ENCODE assay signal across 12 cellular contexts in genomic region chr1:93804412-93804811, GRCh38.
A peak's percentile ranks its signal among the peaks of the same experiment; 100 is the strongest.
DNase-seq lines count a peak whose midpoint lies in the region; ATAC-seq, FAIRE-seq and TF ChIP-seq lines count a peak whose summit lies in the region.
"Had no signal": no experiment of that assay in that cellular context is flagged by ENCODE, and none has a peak within 500 bp of the region (broad histone marks: within the 10 kb centered on the region; RNA-seq: fewer than 3 reads in every experiment).

No MANE protein-coding gene starts in this region.

- H3K27ac ChIP-seq in mammary epithelial cell (ENCODE audit: insufficient read depth, low read depth, low read length), result peak overlapping the region; percentile 47
- H3K27ac ChIP-seq in kidney (ENCODE audit: low read depth in 2 of 2, low read length in 2 of 2), result peak overlapping the region; percentile 27 to 54
- H3K27ac ChIP-seq: 22Rv1 had no signal

- H3K27me3 ChIP-seq in mammary epithelial cell (ENCODE audit: insufficient read depth, low read length), result no peaks in the 10 kb centered on the region

- peak; percentile 93 for ATAC-seq in Right ventricle myocardium inferior
- ATAC-seq in HG02870 (IDR thresholded peaks at IDR 0.05; ENCODE audit: unreplicated experiment), result no peak
- no peak for ATAC-seq in stimulated activated memory B cell treated with anti-CD40 and anti-IgM and Interleukin-4, amounts not matched to agents 10 μg/mL and 1 μg/mL and 100 μg/mL, for 72 hours

- H3K4me3 Mint-ChIP-seq in stimulated activated memory B cell treated with anti-CD40 and anti-IgM and Interleukin-4, amounts not matched to agents 10 μg/mL and 1 μg/mL and 100 μg/mL, for 72 hours, result no peak overlapping the region
- H3K4me3 Mint-ChIP-seq: activated B cell treated with CpG ODN at 0.5 μM for 24 hours, brain had no signal

- no peaks in the 10 kb centered on the region for H3K27me3 Mint-ChIP-seq in stimulated activated memory B cell treated with anti-CD40 and anti-IgM and Interleukin-4, amounts not matched to agents 10 μg/mL and 1 μg/mL and 100 μg/mL, for 72 hours
- H3K27me3 Mint-ChIP-seq: activated B cell treated with CpG ODN at 0.5 μM for 24 hours, brain had no signal

- in situ Hi-C loops in mammary epithelial cell (cut with MboI; ENCODE audit: low sequenced_read_pairs in 2 of 2), result no loop called here

- H3K9me3 Mint-ChIP-seq in stimulated activated memory B cell treated with anti-CD40 and anti-IgM and Interleukin-4, amounts not matched to agents 10 μg/mL and 1 μg/mL and 100 μg/mL, for 72 hours, result peaks cover 4% of the 10 kb centered on the region

- H3K4me3 ChIP-seq in mammary epithelial cell (replicated peaks in 1 of 3; ENCODE audit: insufficient read depth in 1 of 3, low read depth in 2 of 3, low read length in 3 of 3) (no peak overlapping the region), kidney (ENCODE audit: low read length in 2 of 2) (no peak overlapping the region)

- H3K36me3 Mint-ChIP-seq in stimulated activated memory B cell treated with anti-CD40 and anti-IgM and Interleukin-4, amounts not matched to agents 10 μg/mL and 1 μg/mL and 100 μg/mL, for 72 hours, result peaks cover 12% of the 10 kb centered on the region

- FAIRE-seq in kidney (lab: Jason Lieb, UNC), result no peak
- FAIRE-seq: GM12892 had no signal

- no peaks in the 10 kb centered on the region for H4K20me1 ChIP-seq in mammary epithelial cell (ENCODE audit: insufficient read depth, low read length)

- intact Hi-C loops in Right ventricle myocardium inferior (cut with DNase I), result no loop called here
- intact Hi-C loops in cardiac septum (cut with DNase I), result no loop called here
- intact Hi-C loops in mammary epithelial cell (cut with micrococcal nuclease), result loop anchor here (1.0 kb wide), 1 partner anchor 25 kb away; no protein-coding TSS in a partner anchor
- intact Hi-C loops in kidney (cut with DNase I), result no loop called here

- peaks cover 36% of the 10 kb centered on the region for H3K4me1 ChIP-seq in mammary epithelial cell (ENCODE audit: insufficient read depth, low read length)
- peaks cover 0 to 4% of the 10 kb centered on the region in 2 donors for H3K4me1 ChIP-seq in kidney (ENCODE audit: control insufficient read depth in 1 of 2, insufficient read depth in 1 of 2, low read depth in 1 of 2, low read length in 2 of 2)

- 0% methylated on average over 3 of the region's 3 CpGs for WGBS in mammary epithelial cell (ENCODE audit: low coverage, missing lambda C conversion rate)

- H3K36me3 ChIP-seq in mammary epithelial cell (ENCODE audit: insufficient read depth, low read length) (no peaks in the 10 kb centered on the region), kidney (ENCODE audit: control insufficient read depth in 1 of 2, insufficient read depth in 2 of 2, low read length in 2 of 2) (no peaks in the 10 kb centered on the region)

- H3K27ac Mint-ChIP-seq in stimulated activated memory B cell treated with anti-CD40 and anti-IgM and Interleukin-4, amounts not matched to agents 10 μg/mL and 1 μg/mL and 100 μg/mL, for 72 hours, result no peak overlapping the region
- H3K27ac Mint-ChIP-seq: activated B cell treated with CpG ODN at 0.5 μM for 24 hours, brain had no signal

- H3K9me3 ChIP-seq in mammary epithelial cell (replicated peaks; ENCODE audit: insufficient read depth, low read length) (peaks cover 6% of the 10 kb centered on the region), kidney (ENCODE audit: control insufficient read depth in 1 of 2, low read length in 2 of 2) (no peaks in the 10 kb centered on the region)

- H3K9ac ChIP-seq in mammary epithelial cell (ENCODE audit: insufficient read depth, low read length) (no peak overlapping the region), kidney (ENCODE audit: low read length in 2 of 2) (no peak overlapping the region)

- dilution Hi-C loops in mammary epithelial cell (cut with HindIII; ENCODE audit: low sequenced_read_pairs), result no loop called here

- BruUV-seq in mammary epithelial cell (replicated peaks; lab: Mats Ljungman, UMichigan), result no TSS peak

- no peak for TF ChIP-seq CTCF in mammary epithelial cell (conservative IDR thresholded peaks at IDR 0.05 in 1 of 2, IDR thresholded peaks at IDR 0.05 in 1 of 2; ENCODE audit: extremely low read depth in 1 of 2, insufficient read depth in 1 of 2, low read depth in 1 of 2, low read length in 2 of 2)
- no peak for TF ChIP-seq CTCF in kidney (IDR thresholded peaks at IDR 0.05; ENCODE audit: borderline replicate concordance, extremely low read depth, insufficient read depth)

- CTCF ChIA-PET in mammary epithelial cell (lab: Charles Lee; ENCODE audit: low non-redundant PET), result interaction anchor here (0.7 kb wide), 1 partner anchor 9 kb away, joined by 6 read pairs; no protein-coding TSS in a partner anchor

- H2AFZ ChIP-seq in mammary epithelial cell (ENCODE audit: low read depth, low read length), result no peak overlapping the region

- no peaks in the 10 kb centered on the region for H3K79me2 ChIP-seq in mammary epithelial cell (ENCODE audit: insufficient read depth, low read length)

- DNase-seq in Right ventricle myocardium inferior (ENCODE audit: missing footprints) (no peak), cardiac septum (ENCODE audit: low spot score) (no peak), mammary epithelial cell (peak; percentile 82), kidney (no peak), HK-2 (ENCODE audit: unreplicated experiment) (no peak)
- no peak for DNase-seq in activated CD4-positive, alpha-beta T cell treated with anti-CD3 and anti-CD28 coated beads for 4 hours
- DNase-seq: activated B cell treated with CpG ODN at 0.5 μM for 24 hours had no signal

- no peaks in the 10 kb centered on the region for H3K4me1 Mint-ChIP-seq in stimulated activated memory B cell treated with anti-CD40 and anti-IgM and Interleukin-4, amounts not matched to agents 10 μg/mL and 1 μg/mL and 100 μg/mL, for 72 hours
- H3K4me1 Mint-ChIP-seq: activated B cell treated with CpG ODN at 0.5 μM for 24 hours, brain had no signal

- peak overlapping the region; percentile 61 for H3K4me2 ChIP-seq in mammary epithelial cell (ENCODE audit: insufficient read depth, low read depth, low read length)
